In genomic region chr6:43096451-43097097, GRCh38 we compare ENCODE assay signal across 9 cellular contexts. TPM values are rescaled to one million over a fixed set of nuclear protein-coding genes. Genes with fewer than 3 reads are reported as not detected.
A peak's percentile ranks its signal among the peaks of the same experiment; 100 is the strongest.
DNase-seq lines count a peak whose midpoint lies in the region; ATAC-seq and TF ChIP-seq lines count a peak whose summit lies in the region.
"Had no signal": no experiment of that assay in that cellular context is flagged by ENCODE, and none has a peak within 500 bp of the region (broad histone marks: within the 10 kb centered on the region; RNA-seq: fewer than 3 reads in every experiment).

No MANE protein-coding gene starts in this region.

- H3K27ac Mint-ChIP-seq in GM23338 = peak overlapping the region; percentile 93

- H3K9me2 ChIP-seq in GM23338 (ENCODE audit: insufficient read depth) = no peaks in the 10 kb centered on the region

- no peaks in the 10 kb centered on the region for H3K27me3 ChIP-seq in GM23338 (ENCODE audit: insufficient read depth)

- H3K4me3 ChIP-seq in GM23338 = no peak overlapping the region; the same call in 1 of the 2 replicates

- intact Hi-C loops in left cardiac atrium (cut with DNase I) = no loop called here

- no peak for TF ChIP-seq CTCF in GM23338 (conservative IDR thresholded peaks at IDR 0.05; ENCODE audit: low read depth in 2 of 2)

- peaks cover 43% of the 10 kb centered on the region for H3K4me1 ChIP-seq in GM23338 (ENCODE audit: insufficient read depth)

- no peaks in the 10 kb centered on the region for H3K36me3 Mint-ChIP-seq in GM23338 (ENCODE audit: low read depth)

- no peak overlapping the region for H2AFZ ChIP-seq in GM23338

- peaks cover 46% of the 10 kb centered on the region for H3K4me1 Mint-ChIP-seq in GM23338

- ATAC-seq in GM23338 (peak; percentile 80), left cardiac atrium (peak; percentile 79 to 85), HG03097 (IDR thresholded peaks at IDR 0.05; ENCODE audit: low FRiP score, unreplicated experiment) (no peak)

- no peaks in the 10 kb centered on the region for H3K9me3 Mint-ChIP-seq in GM23338

- H3K4me2 ChIP-seq in GM23338 = peak overlapping the region; percentile 64; the same call in 1 of the 2 replicates

- H3K79me2 ChIP-seq in GM23338 (replicated peaks; ENCODE audit: insufficient read depth) = peaks cover 97% of the 10 kb centered on the region

- H3K27me3 Mint-ChIP-seq in GM23338 (ENCODE audit: insufficient read depth, low read depth, poor library complexity) = peaks cover 3% of the 10 kb centered on the region

- H3F3A ChIP-seq in GM23338 (replicated peaks; ENCODE audit: low read depth) = peaks cover 3% of the 10 kb centered on the region; the same call in 1 of the 2 replicates

- H3K36me3 ChIP-seq in GM23338 (ENCODE audit: insufficient read depth) = no peaks in the 10 kb centered on the region

- DNase-seq in GM23338 (ENCODE audit: low spot score) = peak; percentile 53
- peak; percentile 68 for DNase-seq in SW480 (ENCODE audit: low spot score)
- DNase-seq in left cardiac atrium = no peak
- peak; percentile 86 for DNase-seq in stromal cell of bone marrow (ENCODE audit: low read depth)
- no peak for DNase-seq in NK-92 (lab: John Stamatoyannopoulos, UW; ENCODE audit: unreplicated experiment)
- no peak for DNase-seq in NCI-H1092 treated with DMSO at 0.1 percent for 48 hours (lab: John Stamatoyannopoulos, UW)
- no peak for DNase-seq in globus pallidus (ENCODE audit: low spot score)
- DNase-seq: activated CD4-positive, alpha-beta T cell treated with anti-CD3 and anti-CD28 coated beads, Interleukin-2, amount 50 U/mL, for 4 hours had no signal

- H3K4me3 Mint-ChIP-seq in GM23338 = no peak overlapping the region

- H4K20me1 ChIP-seq in GM23338 (replicated peaks; ENCODE audit: insufficient read depth) = no peaks in the 10 kb centered on the region

- peak overlapping the region; percentile 84 for H3K27ac ChIP-seq in GM23338 (ENCODE audit: low read depth)

TF ChIP-seq in GM23338, 12 proteins besides CTCF, POLR2A, EP300 and RAD21:
- no peak for TF ChIP-seq ZNF114 (CRISPR knock-in tag; IDR thresholded peaks at IDR 0.05)
- no peak for TF ChIP-seq REST (IDR thresholded peaks at IDR 0.05; ENCODE audit: unreplicated experiment)
- no peak for TF ChIP-seq CREB1 (CRISPR knock-in tag; IDR thresholded peaks at IDR 0.05; ENCODE audit: low read depth)

RNA-seq across cellular contexts. Expression of gene PTK7, which starts 20.5 kb away (rescaled TPM):
- 121 and 147 TPM in 2 replicates for total RNA-seq in GM23338 (2014; rRNA removed; shearing (Covaris generic))
- polyA plus RNA-seq in GM23338 (2016; fragmentation: Nextera tagmentation; extraction: Ambion mirVana) = 46.1 and 52.2 TPM in 2 replicates
- 1 to 10 TPM; 6.6 to 7.8 TPM for total RNA-seq in left cardiac atrium

RNA-seq across cellular contexts. Expression of gene KLC4, which starts 37.1 kb away (rescaled TPM):
- total RNA-seq in GM23338 (2014; rRNA removed; shearing (Covaris generic)) = 17.4 and 22.4 TPM in 2 replicates
- polyA plus RNA-seq in GM23338 (2016; fragmentation: Nextera tagmentation; extraction: Ambion mirVana) = 14.9 and 16.6 TPM in 2 replicates
- 10 to 100 TPM; 37.0 to 37.5 TPM for total RNA-seq in left cardiac atrium

RNA-seq across cellular contexts. Expression of gene MRPL2, which starts 37.3 kb away (rescaled TPM):
- 32.3 and 40.4 TPM in 2 replicates for total RNA-seq in GM23338 (2014; rRNA removed; shearing (Covaris generic))
- polyA plus RNA-seq in GM23338 (2016; fragmentation: Nextera tagmentation; extraction: Ambion mirVana) = 127 and 128 TPM in 2 replicates
- total RNA-seq in left cardiac atrium = 10 to 100 TPM; 76.3 to 97.1 TPM

RNA-seq across cellular contexts. Expression of gene CUL7, which starts 42.9 kb away (rescaled TPM):
- total RNA-seq in GM23338 (2014; rRNA removed; shearing (Covaris generic)) = 9.7 and 13.2 TPM in 2 replicates
- polyA plus RNA-seq in GM23338 (2016; fragmentation: Nextera tagmentation; extraction: Ambion mirVana) = 2.8 and 3.4 TPM in 2 replicates
- total RNA-seq in left cardiac atrium = 10 to 100 TPM in 1 of 2 donors, 1 to 10 TPM in 1; 7.6 to 10.8 TPM

Comparison
In these comparisons a context has a peak if more than half of its experiments do, and no peak if none do; other contexts are left out.
1. DNase-seq: peak in GM23338 (single experiment), SW480 (single experiment) and stromal cell of bone marrow (single experiment); none in left cardiac atrium (single experiment), NK-92 (single experiment), NCI-H1092 treated with DMSO at 0.1 percent for 48 hours (single experiment) and globus pallidus (single experiment).
2. RNA of gene PTK7, which starts 20.5 kb away (total RNA-seq): 121 to 147 TPM in GM23338; 6.6 to 7.8 TPM in left cardiac atrium; every median in the first group is over 10 times any median in the second.